In the genomic region with DNA sequence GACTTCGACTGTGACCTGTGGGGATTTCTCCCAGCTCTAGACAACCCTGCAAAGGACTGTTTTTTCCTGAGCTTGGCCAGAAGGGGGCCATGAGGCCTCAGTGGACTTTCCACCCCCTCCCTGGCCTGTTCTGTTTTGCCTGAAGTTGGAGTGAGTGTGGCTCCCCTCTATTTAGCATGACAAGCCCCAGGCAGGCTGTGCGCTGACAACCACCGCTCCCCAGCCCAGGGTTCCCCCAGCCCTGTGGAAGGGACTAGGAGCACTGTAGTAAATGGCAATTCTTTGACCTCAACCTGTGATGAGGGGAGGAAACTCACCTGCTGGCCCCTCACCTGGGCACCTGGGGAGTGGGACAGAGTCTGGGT, we compare ENCODE assay signal across 1 cellular context.
TF ChIP-seq lines count a peak whose summit lies in the region.

No MANE protein-coding gene starts in this region.

TF ChIP-seq in HepG2, 621 proteins besides CTCF, POLR2A, EP300 and RAD21 (continued from another document and continues in another):
- TF ChIP-seq TCF12 (IDR thresholded peaks at IDR 0.05) (no peak), TCF12 (CRISPR knock-in tag; IDR thresholded peaks at IDR 0.05) (no peak), ZNF790 (CRISPR knock-in tag; IDR thresholded peaks at IDR 0.05; ENCODE audit: borderline replicate concordance) (no peak), ZNF546 (CRISPR knock-in tag; conservative IDR thresholded peaks at IDR 0.05) (no peak), ZNF547 (CRISPR knock-in tag; IDR thresholded peaks at IDR 0.05) (peak; percentile 63), NFATC3 (CRISPR knock-in tag; IDR thresholded peaks at IDR 0.05) (no peak), KDM5B (CRISPR knock-in tag; IDR thresholded peaks at IDR 0.05; ENCODE audit: borderline replicate concordance) (peak; percentile 59; the same call in 1 of the 2 replicates), BHLHE40 (IDR thresholded peaks at IDR 0.05; ENCODE audit: low read length) (no peak), ETV5 (CRISPR knock-in tag; IDR thresholded peaks at IDR 0.05; ENCODE audit: borderline replicate concordance) (no peak; the same call in 1 of the 2 replicates), ZNF232 (CRISPR knock-in tag; IDR thresholded peaks at IDR 0.05; ENCODE audit: borderline replicate concordance) (no peak), IKZF4 (CRISPR knock-in tag; IDR thresholded peaks at IDR 0.05; ENCODE audit: borderline replicate concordance, low read depth, not compliant biosample characterization) (peak; percentile 85), HNF4A (CRISPR knock-in tag; IDR thresholded peaks at IDR 0.05) (peak; percentile 77), MAZ (IDR thresholded peaks at IDR 0.05; ENCODE audit: borderline replicate concordance, low read depth, low read length) (peak; percentile 34; the same call in 1 of the 2 replicates), MAZ (CRISPR knock-in tag; IDR thresholded peaks at IDR 0.05; ENCODE audit: low read depth) (no peak), ZNF572 (CRISPR knock-in tag; IDR thresholded peaks at IDR 0.05) (0 out of 2 replicates have a peak, but pooled peaks have one; percentile 36), NR2F6 (IDR thresholded peaks at IDR 0.05) (peak; percentile 32; the same call in 1 of the 2 replicates), NR2F6 (CRISPR knock-in tag; IDR thresholded peaks at IDR 0.05) (no peak), ZNF558 (CRISPR knock-in tag; IDR thresholded peaks at IDR 0.05; ENCODE audit: borderline replicate concordance) (0 out of 2 replicates have a peak, but pooled peaks have one; percentile 10), SAP130 (CRISPR knock-in tag; IDR thresholded peaks at IDR 0.05; ENCODE audit: low read depth) (peak; percentile 39; the same call in 1 of the 2 replicates), XRCC5 (optimal IDR thresholded peaks at IDR 0.05; ENCODE audit: low read length) (peak; percentile 56), PITX1 (CRISPR knock-in tag; IDR thresholded peaks at IDR 0.05) (no peak), ZNF263 (CRISPR knock-in tag; IDR thresholded peaks at IDR 0.05) (peak; percentile 39; the same call in 1 of the 2 replicates), HDAC2 (CRISPR knock-in tag; IDR thresholded peaks at IDR 0.05) (0 out of 2 replicates have a peak, but pooled peaks have one; percentile 28), BORCS8-MEF2B (CRISPR knock-in tag; IDR thresholded peaks at IDR 0.05) (no peak)
- TF ChIP-seq, protein P1, sequence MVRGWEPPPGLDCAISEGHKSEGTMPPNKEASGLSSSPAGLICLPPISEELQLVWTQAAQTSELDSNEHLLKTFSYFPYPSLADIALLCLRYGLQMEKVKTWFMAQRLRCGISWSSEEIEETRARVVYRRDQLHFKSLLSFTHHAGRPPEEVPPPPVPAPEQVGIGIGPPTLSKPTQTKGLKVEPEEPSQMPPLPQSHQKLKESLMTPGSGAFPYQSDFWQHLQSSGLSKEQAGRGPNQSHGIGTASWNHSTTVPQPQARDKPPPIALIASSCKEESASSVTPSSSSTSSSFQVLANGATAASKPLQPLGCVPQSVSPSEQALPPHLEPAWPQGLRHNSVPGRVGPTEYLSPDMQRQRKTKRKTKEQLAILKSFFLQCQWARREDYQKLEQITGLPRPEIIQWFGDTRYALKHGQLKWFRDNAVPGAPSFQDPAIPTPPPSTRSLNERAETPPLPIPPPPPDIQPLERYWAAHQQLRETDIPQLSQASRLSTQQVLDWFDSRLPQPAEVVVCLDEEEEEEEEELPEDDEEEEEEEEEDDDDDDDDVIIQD (CRISPR knock-in tag; IDR thresholded peaks at IDR 0.05; ENCODE audit: low read depth) = peak; percentile 41; the same call in 1 of the 2 replicates
- TF ChIP-seq, protein P2, sequence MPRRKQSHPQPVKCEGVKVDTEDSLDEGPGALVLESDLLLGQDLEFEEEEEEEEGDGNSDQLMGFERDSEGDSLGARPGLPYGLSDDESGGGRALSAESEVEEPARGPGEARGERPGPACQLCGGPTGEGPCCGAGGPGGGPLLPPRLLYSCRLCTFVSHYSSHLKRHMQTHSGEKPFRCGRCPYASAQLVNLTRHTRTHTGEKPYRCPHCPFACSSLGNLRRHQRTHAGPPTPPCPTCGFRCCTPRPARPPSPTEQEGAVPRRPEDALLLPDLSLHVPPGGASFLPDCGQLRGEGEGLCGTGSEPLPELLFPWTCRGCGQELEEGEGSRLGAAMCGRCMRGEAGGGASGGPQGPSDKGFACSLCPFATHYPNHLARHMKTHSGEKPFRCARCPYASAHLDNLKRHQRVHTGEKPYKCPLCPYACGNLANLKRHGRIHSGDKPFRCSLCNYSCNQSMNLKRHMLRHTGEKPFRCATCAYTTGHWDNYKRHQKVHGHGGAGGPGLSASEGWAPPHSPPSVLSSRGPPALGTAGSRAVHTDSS (CRISPR knock-in tag; conservative IDR thresholded peaks at IDR 0.05) = no peak
- TF ChIP-seq, protein P3, sequence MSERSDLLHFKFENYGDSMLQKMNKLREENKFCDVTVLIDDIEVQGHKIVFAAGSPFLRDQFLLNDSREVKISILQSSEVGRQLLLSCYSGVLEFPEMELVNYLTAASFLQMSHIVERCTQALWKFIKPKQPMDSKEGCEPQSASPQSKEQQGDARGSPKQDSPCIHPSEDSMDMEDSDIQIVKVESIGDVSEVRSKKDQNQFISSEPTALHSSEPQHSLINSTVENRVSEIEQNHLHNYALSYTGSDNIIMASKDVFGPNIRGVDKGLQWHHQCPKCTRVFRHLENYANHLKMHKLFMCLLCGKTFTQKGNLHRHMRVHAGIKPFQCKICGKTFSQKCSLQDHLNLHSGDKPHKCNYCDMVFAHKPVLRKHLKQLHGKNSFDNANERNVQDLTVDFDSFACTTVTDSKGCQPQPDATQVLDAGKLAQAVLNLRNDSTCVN (CRISPR knock-in tag; IDR thresholded peaks at IDR 0.05; ENCODE audit: borderline replicate concordance) = no peak
- TF ChIP-seq, protein P4, sequence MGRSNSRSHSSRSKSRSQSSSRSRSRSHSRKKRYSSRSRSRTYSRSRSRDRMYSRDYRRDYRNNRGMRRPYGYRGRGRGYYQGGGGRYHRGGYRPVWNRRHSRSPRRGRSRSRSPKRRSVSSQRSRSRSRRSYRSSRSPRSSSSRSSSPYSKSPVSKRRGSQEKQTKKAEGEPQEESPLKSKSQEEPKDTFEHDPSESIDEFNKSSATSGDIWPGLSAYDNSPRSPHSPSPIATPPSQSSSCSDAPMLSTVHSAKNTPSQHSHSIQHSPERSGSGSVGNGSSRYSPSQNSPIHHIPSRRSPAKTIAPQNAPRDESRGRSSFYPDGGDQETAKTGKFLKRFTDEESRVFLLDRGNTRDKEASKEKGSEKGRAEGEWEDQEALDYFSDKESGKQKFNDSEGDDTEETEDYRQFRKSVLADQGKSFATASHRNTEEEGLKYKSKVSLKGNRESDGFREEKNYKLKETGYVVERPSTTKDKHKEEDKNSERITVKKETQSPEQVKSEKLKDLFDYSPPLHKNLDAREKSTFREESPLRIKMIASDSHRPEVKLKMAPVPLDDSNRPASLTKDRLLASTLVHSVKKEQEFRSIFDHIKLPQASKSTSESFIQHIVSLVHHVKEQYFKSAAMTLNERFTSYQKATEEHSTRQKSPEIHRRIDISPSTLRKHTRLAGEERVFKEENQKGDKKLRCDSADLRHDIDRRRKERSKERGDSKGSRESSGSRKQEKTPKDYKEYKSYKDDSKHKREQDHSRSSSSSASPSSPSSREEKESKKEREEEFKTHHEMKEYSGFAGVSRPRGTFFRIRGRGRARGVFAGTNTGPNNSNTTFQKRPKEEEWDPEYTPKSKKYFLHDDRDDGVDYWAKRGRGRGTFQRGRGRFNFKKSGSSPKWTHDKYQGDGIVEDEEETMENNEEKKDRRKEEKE (IDR thresholded peaks at IDR 0.05) = no peak
- TF ChIP-seq, protein P5, sequence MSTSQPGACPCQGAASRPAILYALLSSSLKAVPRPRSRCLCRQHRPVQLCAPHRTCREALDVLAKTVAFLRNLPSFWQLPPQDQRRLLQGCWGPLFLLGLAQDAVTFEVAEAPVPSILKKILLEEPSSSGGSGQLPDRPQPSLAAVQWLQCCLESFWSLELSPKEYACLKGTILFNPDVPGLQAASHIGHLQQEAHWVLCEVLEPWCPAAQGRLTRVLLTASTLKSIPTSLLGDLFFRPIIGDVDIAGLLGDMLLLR (CRISPR knock-in tag; IDR thresholded peaks at IDR 0.05) = 0 out of 2 replicates have a peak, but pooled peaks have one; percentile 59
- TF ChIP-seq, protein P6, sequence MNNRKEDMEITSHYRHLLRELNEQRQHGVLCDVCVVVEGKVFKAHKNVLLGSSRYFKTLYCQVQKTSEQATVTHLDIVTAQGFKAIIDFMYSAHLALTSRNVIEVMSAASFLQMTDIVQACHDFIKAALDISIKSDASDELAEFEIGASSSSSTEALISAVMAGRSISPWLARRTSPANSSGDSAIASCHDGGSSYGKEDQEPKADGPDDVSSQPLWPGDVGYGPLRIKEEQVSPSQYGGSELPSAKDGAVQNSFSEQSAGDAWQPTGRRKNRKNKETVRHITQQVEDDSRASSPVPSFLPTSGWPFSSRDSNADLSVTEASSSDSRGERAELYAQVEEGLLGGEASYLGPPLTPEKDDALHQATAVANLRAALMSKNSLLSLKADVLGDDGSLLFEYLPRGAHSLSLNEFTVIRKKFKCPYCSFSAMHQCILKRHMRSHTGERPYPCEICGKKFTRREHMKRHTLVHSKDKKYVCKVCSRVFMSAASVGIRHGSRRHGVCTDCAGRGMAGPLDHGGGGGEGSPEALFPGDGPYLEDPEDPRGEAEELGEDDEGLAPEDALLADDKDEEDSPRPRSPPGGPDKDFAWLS (CRISPR knock-in tag; IDR thresholded peaks at IDR 0.05; ENCODE audit: borderline replicate concordance) = no peak
- TF ChIP-seq, protein P7, sequence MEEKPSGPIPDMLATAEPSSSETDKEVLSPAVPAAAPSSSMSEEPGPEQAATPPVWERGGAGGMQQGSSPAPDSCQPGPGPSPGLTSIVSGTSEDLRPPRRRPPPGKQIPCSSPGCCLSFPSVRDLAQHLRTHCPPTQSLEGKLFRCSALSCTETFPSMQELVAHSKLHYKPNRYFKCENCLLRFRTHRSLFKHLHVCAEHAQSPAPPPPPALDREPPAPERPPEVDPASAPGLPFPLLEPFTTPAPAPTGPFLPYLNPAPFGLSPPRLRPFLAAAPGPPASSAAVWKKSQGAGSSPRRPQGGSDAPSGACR (CRISPR knock-in tag; IDR thresholded peaks at IDR 0.05) = no peak
- TF ChIP-seq, protein P8, sequence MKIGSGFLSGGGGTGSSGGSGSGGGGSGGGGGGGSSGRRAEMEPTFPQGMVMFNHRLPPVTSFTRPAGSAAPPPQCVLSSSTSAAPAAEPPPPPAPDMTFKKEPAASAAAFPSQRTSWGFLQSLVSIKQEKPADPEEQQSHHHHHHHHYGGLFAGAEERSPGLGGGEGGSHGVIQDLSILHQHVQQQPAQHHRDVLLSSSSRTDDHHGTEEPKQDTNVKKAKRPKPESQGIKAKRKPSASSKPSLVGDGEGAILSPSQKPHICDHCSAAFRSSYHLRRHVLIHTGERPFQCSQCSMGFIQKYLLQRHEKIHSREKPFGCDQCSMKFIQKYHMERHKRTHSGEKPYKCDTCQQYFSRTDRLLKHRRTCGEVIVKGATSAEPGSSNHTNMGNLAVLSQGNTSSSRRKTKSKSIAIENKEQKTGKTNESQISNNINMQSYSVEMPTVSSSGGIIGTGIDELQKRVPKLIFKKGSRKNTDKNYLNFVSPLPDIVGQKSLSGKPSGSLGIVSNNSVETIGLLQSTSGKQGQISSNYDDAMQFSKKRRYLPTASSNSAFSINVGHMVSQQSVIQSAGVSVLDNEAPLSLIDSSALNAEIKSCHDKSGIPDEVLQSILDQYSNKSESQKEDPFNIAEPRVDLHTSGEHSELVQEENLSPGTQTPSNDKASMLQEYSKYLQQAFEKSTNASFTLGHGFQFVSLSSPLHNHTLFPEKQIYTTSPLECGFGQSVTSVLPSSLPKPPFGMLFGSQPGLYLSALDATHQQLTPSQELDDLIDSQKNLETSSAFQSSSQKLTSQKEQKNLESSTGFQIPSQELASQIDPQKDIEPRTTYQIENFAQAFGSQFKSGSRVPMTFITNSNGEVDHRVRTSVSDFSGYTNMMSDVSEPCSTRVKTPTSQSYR (CRISPR knock-in tag; IDR thresholded peaks at IDR 0.05; ENCODE audit: borderline replicate concordance) = peak; percentile 22; the same call in 1 of the 2 replicates
- TF ChIP-seq, protein P9, sequence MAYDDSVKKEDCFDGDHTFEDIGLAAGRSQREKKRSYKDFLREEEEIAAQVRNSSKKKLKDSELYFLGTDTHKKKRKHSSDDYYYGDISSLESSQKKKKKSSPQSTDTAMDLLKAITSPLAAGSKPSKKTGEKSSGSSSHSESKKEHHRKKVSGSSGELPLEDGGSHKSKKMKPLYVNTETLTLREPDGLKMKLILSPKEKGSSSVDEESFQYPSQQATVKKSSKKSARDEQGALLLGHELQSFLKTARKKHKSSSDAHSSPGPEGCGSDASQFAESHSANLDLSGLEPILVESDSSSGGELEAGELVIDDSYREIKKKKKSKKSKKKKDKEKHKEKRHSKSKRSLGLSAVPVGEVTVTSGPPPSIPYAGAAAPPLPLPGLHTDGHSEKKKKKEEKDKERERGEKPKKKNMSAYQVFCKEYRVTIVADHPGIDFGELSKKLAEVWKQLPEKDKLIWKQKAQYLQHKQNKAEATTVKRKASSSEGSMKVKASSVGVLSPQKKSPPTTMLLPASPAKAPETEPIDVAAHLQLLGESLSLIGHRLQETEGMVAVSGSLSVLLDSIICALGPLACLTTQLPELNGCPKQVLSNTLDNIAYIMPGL (CRISPR knock-in tag; IDR thresholded peaks at IDR 0.05; ENCODE audit: borderline replicate concordance in 1 of 2, low read depth in 1 of 2) = peak; percentile 32 to 61; a peak in 3 of 4 replicates
- TF ChIP-seq, protein P10, sequence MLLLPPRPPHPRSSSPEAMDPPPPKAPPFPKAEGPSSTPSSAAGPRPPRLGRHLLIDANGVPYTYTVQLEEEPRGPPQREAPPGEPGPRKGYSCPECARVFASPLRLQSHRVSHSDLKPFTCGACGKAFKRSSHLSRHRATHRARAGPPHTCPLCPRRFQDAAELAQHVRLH (CRISPR knock-in tag; IDR thresholded peaks at IDR 0.05; ENCODE audit: borderline replicate concordance, low read depth) = 0 out of 2 replicates have a peak, but pooled peaks have one; percentile 38
- TF ChIP-seq, protein P11, sequence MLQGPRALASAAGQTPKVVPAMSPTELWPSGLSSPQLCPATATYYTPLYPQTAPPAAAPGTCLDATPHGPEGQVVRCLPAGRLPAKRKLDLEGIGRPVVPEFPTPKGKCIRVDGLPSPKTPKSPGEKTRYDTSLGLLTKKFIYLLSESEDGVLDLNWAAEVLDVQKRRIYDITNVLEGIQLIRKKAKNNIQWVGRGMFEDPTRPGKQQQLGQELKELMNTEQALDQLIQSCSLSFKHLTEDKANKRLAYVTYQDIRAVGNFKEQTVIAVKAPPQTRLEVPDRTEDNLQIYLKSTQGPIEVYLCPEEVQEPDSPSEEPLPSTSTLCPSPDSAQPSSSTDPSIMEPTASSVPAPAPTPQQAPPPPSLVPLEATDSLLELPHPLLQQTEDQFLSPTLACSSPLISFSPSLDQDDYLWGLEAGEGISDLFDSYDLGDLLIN (CRISPR knock-in tag; IDR thresholded peaks at IDR 0.05; ENCODE audit: borderline replicate concordance) = no peak
- TF ChIP-seq, protein P12, sequence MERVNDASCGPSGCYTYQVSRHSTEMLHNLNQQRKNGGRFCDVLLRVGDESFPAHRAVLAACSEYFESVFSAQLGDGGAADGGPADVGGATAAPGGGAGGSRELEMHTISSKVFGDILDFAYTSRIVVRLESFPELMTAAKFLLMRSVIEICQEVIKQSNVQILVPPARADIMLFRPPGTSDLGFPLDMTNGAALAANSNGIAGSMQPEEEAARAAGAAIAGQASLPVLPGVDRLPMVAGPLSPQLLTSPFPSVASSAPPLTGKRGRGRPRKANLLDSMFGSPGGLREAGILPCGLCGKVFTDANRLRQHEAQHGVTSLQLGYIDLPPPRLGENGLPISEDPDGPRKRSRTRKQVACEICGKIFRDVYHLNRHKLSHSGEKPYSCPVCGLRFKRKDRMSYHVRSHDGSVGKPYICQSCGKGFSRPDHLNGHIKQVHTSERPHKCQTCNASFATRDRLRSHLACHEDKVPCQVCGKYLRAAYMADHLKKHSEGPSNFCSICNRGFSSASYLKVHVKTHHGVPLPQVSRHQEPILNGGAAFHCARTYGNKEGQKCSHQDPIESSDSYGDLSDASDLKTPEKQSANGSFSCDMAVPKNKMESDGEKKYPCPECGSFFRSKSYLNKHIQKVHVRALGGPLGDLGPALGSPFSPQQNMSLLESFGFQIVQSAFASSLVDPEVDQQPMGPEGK (CRISPR knock-in tag; IDR thresholded peaks at IDR 0.05) = peak; percentile 85
